ENCODE assay signal across 23 cellular contexts in genomic region chr9:98875536-98875935, GRCh38.
"Had no signal": no experiment of that assay in that cellular context is flagged by ENCODE, and none has a peak within 500 bp of the region (broad histone marks: within the 10 kb centered on the region; RNA-seq: fewer than 3 reads in every experiment).

No MANE protein-coding gene starts in this region.

- H3K27ac ChIP-seq: KMS-11, RWPE1, SJCRH30 had no signal

- H3K4me1 ChIP-seq: SJCRH30 had no signal

- H3K27me3 ChIP-seq: SJCRH30 had no signal

- H3K4me3 ChIP-seq: K562, SJCRH30 had no signal

- H3K9me3 ChIP-seq: SJCRH30 had no signal

- ATAC-seq: HepG2, K562, Panc1, PC-3, SK-N-SH treated with all-trans-retinoic acid at 6 μM for 48 hours had no signal

- DNase-seq: Kasumi-1, MM.1S, NCI-H1092 treated with DMSO at 0.1 percent for 48 hours, NCI-H1436, NCI-H187, NCI-H2029, NCI-H2081 treated with DMSO at 0.1 percent for 48 hours, NCI-H2171, NCI-H226, NCI-H446, NCI-H510A, NCI-H524 treated with DMSO at 0.1 percent for 48 hours, NCI-H69, NCI-H774, PC-3, SHP77 treated with DMSO at 0.1 percent for 48 hours, SJCRH30 had no signal
